ENCODE assay signal across 8 cellular contexts in genomic region chr4:76430519-76431388, GRCh38. TPM values are rescaled to one million over a fixed set of nuclear protein-coding genes. Genes with fewer than 3 reads are reported as not detected.
DNase-seq lines count a peak whose midpoint lies in the region; ATAC-seq and TF ChIP-seq lines count a peak whose summit lies in the region.

No MANE protein-coding gene starts in this region.

- H3K9me3 ChIP-seq in AG04450 (ENCODE audit: control insufficient read depth, insufficient read depth, low read length) = no peaks in the 10 kb centered on the region
- no peaks in the 10 kb centered on the region for H3K9me3 ChIP-seq in ascending aorta
- H3K9me3 ChIP-seq in testis = no peaks in the 10 kb centered on the region

- DNase-seq in AG04450 (ENCODE audit: low read depth, low spot score) = peak; percentile 7
- DNase-seq in GM10266 (ENCODE audit: extremely low spot score) = peak; percentile 58
- DNase-seq in NCI-H2081 (lab: John Stamatoyannopoulos, UW) = peak; percentile 25 to 41
- DNase-seq in ascending aorta (ENCODE audit: low spot score in 2 of 2) = no peak
- no peak for DNase-seq in kidney epithelial cell (ENCODE audit: low read depth)
- no peak for DNase-seq in testis
- DNase-seq in activated naive CD4-positive, alpha-beta T cell treated with anti-CD3 and anti-CD28 coated beads, Interleukin-2, amount 50 U/mL, for 72 hours (ENCODE audit: low spot score in 2 of 2) = no peak

- no peaks in the 10 kb centered on the region for H3K4me1 ChIP-seq in ascending aorta
- no peaks in the 10 kb centered on the region for H3K4me1 ChIP-seq in testis

- H3K4me3 ChIP-seq in AG04450 (ENCODE audit: low read depth, low read length) = no peak overlapping the region
- H3K4me3 ChIP-seq in ascending aorta = no peak overlapping the region
- no peak overlapping the region for H3K4me3 ChIP-seq in kidney epithelial cell (ENCODE audit: low read depth, low read length)
- H3K4me3 ChIP-seq in testis = no peak overlapping the region

- ATAC-seq in HG03460 (IDR thresholded peaks at IDR 0.05; ENCODE audit: unreplicated experiment) = no peak
- ATAC-seq in activated naive CD4-positive, alpha-beta T cell treated with anti-CD3 and anti-CD28 coated beads, Interleukin-2, amount 50 U/mL, for 72 hours = no peak

- intact Hi-C loops in ascending aorta (cut with DNase I) (loop anchor here (1.0 to 10.0 kb wide), 4 partner anchors 75 to 774 kb away; partner anchors contain the start of gene CCNI), testis (cut with DNase I; ENCODE audit: low total_unique reads) (no loop called here)

- no peak for TF ChIP-seq POLR2A in testis (IDR thresholded peaks at IDR 0.05)

- H3K27me3 ChIP-seq in AG04450 (ENCODE audit: control insufficient read depth, insufficient read depth, low read length) (peaks cover 15% of the 10 kb centered on the region), ascending aorta (no peaks in the 10 kb centered on the region), kidney epithelial cell (ENCODE audit: control insufficient read depth, insufficient read depth, low read length) (no peaks in the 10 kb centered on the region), testis (no peaks in the 10 kb centered on the region)

- CTCF ChIA-PET in AG04450 (lab: Charles Lee) = interaction anchor here (0.6 to 9.2 kb wide), 31 partner anchors 9 to 928 kb away, joined by 3 to 262 read pairs (median 4); no protein-coding TSS in a partner anchor

- H3K36me3 ChIP-seq in ascending aorta (no peaks in the 10 kb centered on the region), kidney epithelial cell (ENCODE audit: control insufficient read depth, insufficient read depth, low read length) (no peaks in the 10 kb centered on the region), testis (ENCODE audit: low read depth, missing control alignments) (no peaks in the 10 kb centered on the region)

- H3K36me3 Mint-ChIP-seq in activated naive CD4-positive, alpha-beta T cell treated with anti-CD3 and anti-CD28 coated beads, Interleukin-2, amount 50 U/mL, for 72 hours = no peaks in the 10 kb centered on the region

- TF ChIP-seq CTCF in AG04450 (IDR thresholded peaks at IDR 0.05; ENCODE audit: low read depth, low read length) = peak; percentile 73
- TF ChIP-seq CTCF in GM10266 (IDR thresholded peaks at IDR 0.05; ENCODE audit: control insufficient read depth, insufficient read depth, low read depth, missing control alignments) = peak; percentile 60
- peak in 2 of 3 experiments; percentile 56 to 79 for TF ChIP-seq CTCF in ascending aorta (IDR thresholded peaks at IDR 0.05)
- TF ChIP-seq CTCF in kidney epithelial cell (IDR thresholded peaks at IDR 0.05; ENCODE audit: insufficient read depth, low read length, poor library complexity, severe bottlenecking) = peak; percentile 63
- peak in 1 of 3 experiments; percentile 53 for TF ChIP-seq CTCF in testis (IDR thresholded peaks at IDR 0.05)

- no peak overlapping the region for H3K27ac Mint-ChIP-seq in activated naive CD4-positive, alpha-beta T cell treated with anti-CD3 and anti-CD28 coated beads, Interleukin-2, amount 50 U/mL, for 72 hours

- H3K9me3 Mint-ChIP-seq in activated naive CD4-positive, alpha-beta T cell treated with anti-CD3 and anti-CD28 coated beads, Interleukin-2, amount 50 U/mL, for 72 hours = no peaks in the 10 kb centered on the region

- 59 to 62% methylated on average over 15 of the region's 15 CpGs for WGBS in testis, 2 donors

- H3K27ac ChIP-seq in AG04450 (ENCODE audit: low read depth, low read length) (no peak overlapping the region), ascending aorta (no peak overlapping the region), testis (no peak overlapping the region)

- POLR2A ChIA-PET in AG04450 (lab: Yijun Ruan, JAX) = no interaction called here

RNA-seq across cellular contexts. Expression of gene SHROOM3, which starts 4.3 kb away (rescaled TPM):
- polyA plus RNA-seq in AG04450 (2011; rRNA removed) = 9.5 and 13.1 TPM in 2 replicates
- polyA minus RNA-seq in AG04450 (2011; rRNA and poly(A)+ RNA removed) = 44.6 and 61.3 TPM in 2 replicates
- total RNA-seq in ascending aorta = 192 TPM
- total RNA-seq in kidney epithelial cell = 42.5 and 45.1 TPM in 2 replicates
- 1 to 10 TPM; 6.4 to 7.2 TPM for total RNA-seq in testis
- 3.9 TPM for polyA plus RNA-seq in testis (ENCODE audit: insufficient read depth, low read depth, low replicate concordance)
- total RNA-seq in activated naive CD4-positive, alpha-beta T cell treated with anti-CD3 and anti-CD28 coated beads, Interleukin-2, amount 50 U/mL, for 72 hours = under 1 TPM; 0.20 to 0.21 TPM

RNA-seq across cellular contexts. Expression of gene CCDC158, which starts 9.8 kb away (rescaled TPM):
- polyA plus RNA-seq in AG04450 (2011; rRNA removed) (not detected in 2 replicates), testis (ENCODE audit: insufficient read depth, low read depth, low replicate concordance) (39.2 TPM)
- polyA minus RNA-seq in AG04450 (2011; rRNA and poly(A)+ RNA removed) = 0.05 TPM in 1 of 2 replicates, not detected in the other
- total RNA-seq in ascending aorta (1.1 TPM), kidney epithelial cell (0.34 and 0.84 TPM in 2 replicates), testis (10 to 100 TPM; 20.0 to 51.9 TPM)
- not detected for total RNA-seq in activated naive CD4-positive, alpha-beta T cell treated with anti-CD3 and anti-CD28 coated beads, Interleukin-2, amount 50 U/mL, for 72 hours

Comparison
In these comparisons a context has a peak if more than half of its experiments do, and no peak if none do; other contexts are left out.
1. DNase-seq: peak in AG04450 (single experiment), GM10266 (single experiment) and NCI-H2081 (2 of 2); none in ascending aorta (0 of 2), kidney epithelial cell (single experiment), testis (single experiment) and activated naive CD4-positive, alpha-beta T cell treated with anti-CD3 and anti-CD28 coated beads, Interleukin-2, amount 50 U/mL, for 72 hours (0 of 2).
2. RNA of gene SHROOM3, which starts 4.3 kb away (total RNA-seq): 192 TPM in ascending aorta (single experiment), 42.5 to 45.1 TPM in kidney epithelial cell and 6.4 to 7.2 TPM in testis; 0.20 to 0.21 TPM in activated naive CD4-positive, alpha-beta T cell treated with anti-CD3 and anti-CD28 coated beads, Interleukin-2, amount 50 U/mL, for 72 hours; every median in the first group is over 4 times any median in the second.
3. RNA of gene CCDC158, which starts 9.8 kb away (total RNA-seq): 20.0 to 51.9 TPM in testis; 1.1 TPM in ascending aorta (single experiment), 0.34 to 0.84 TPM in kidney epithelial cell and not detected in activated naive CD4-positive, alpha-beta T cell treated with anti-CD3 and anti-CD28 coated beads, Interleukin-2, amount 50 U/mL, for 72 hours; every median in the first group is over 10 times any median in the second.